In genomic region chr11:15765530-15765929, GRCh38 we compare ENCODE assay signal across 18 cellular contexts.
"Had no signal": no experiment of that assay in that cellular context is flagged by ENCODE, and none has a peak within 500 bp of the region (broad histone marks: within the 10 kb centered on the region; RNA-seq: fewer than 3 reads in every experiment).

No MANE protein-coding gene starts in this region.

- H3K4me1 Mint-ChIP-seq: activated naive CD8-positive, alpha-beta T cell treated with anti-CD3 and anti-CD28 coated beads for 36 hours; naive thymus-derived CD4-positive, alpha-beta T cell had no signal

- H3K27ac Mint-ChIP-seq: activated naive CD8-positive, alpha-beta T cell treated with anti-CD3 and anti-CD28 coated beads for 36 hours; activated T-helper 1 cell treated with anti-CD3 and anti-CD28 coated beads, Interleukin-12 subunit alpha, Interleukin-12 subunit beta, Interleukin-2, Interleukin-4 antibody, amounts not matched to agents 30 ng/mL and 10 ng/mL and 1 ng/mL, durations not matched to agents 14 hours and 24 hours and 36 hours; naive thymus-derived CD4-positive, alpha-beta T cell had no signal

- H2AFZ ChIP-seq: hepatocyte had no signal

- H3K4me1 ChIP-seq: tibial artery, uterus had no signal

- H3K27me3 ChIP-seq: hepatocyte, ovary, tibial artery, uterus had no signal

- H3K36me3 ChIP-seq: ovary, tibial artery, uterus had no signal

- H3K4me3 ChIP-seq: dorsolateral prefrontal cortex, hepatocyte, ovary, tibial artery, uterus had no signal

- H3K79me2 ChIP-seq: hepatocyte had no signal

- H3K9me3 Mint-ChIP-seq: activated naive CD8-positive, alpha-beta T cell treated with anti-CD3 and anti-CD28 coated beads for 36 hours; activated T-helper 1 cell treated with anti-CD3 and anti-CD28 coated beads, Interleukin-12 subunit alpha, Interleukin-12 subunit beta, Interleukin-2, Interleukin-4 antibody, amounts not matched to agents 30 ng/mL and 10 ng/mL and 1 ng/mL, durations not matched to agents 14 hours and 24 hours and 36 hours had no signal

- H3K27ac ChIP-seq: dorsolateral prefrontal cortex, epithelial cell of prostate, hepatocyte, ovary, tibial artery, uterus had no signal

- H3K36me3 Mint-ChIP-seq: activated naive CD8-positive, alpha-beta T cell treated with anti-CD3 and anti-CD28 coated beads for 36 hours had no signal

- ATAC-seq: naive thymus-derived CD4-positive, alpha-beta T cell had no signal

- H3K4me3 Mint-ChIP-seq: activated naive CD8-positive, alpha-beta T cell treated with anti-CD3 and anti-CD28 coated beads for 36 hours; activated T-helper 1 cell treated with anti-CD3 and anti-CD28 coated beads, Interleukin-12 subunit alpha, Interleukin-12 subunit beta, Interleukin-2, Interleukin-4 antibody, amounts not matched to agents 30 ng/mL and 10 ng/mL and 1 ng/mL, durations not matched to agents 14 hours and 24 hours and 36 hours; endodermal cell; naive thymus-derived CD4-positive, alpha-beta T cell had no signal

- DNase-seq: activated CD4-positive, CD25-positive, alpha-beta regulatory T cell treated with anti-CD3 and anti-CD28 coated beads, Interleukin-2, amount 50 U/mL, for 72 hours; activated gamma-delta T cell treated with Interleukin-2 at 50 U/mL for 16 hours; activated naive CD8-positive, alpha-beta T cell treated with anti-CD3 and anti-CD28 coated beads for 36 hours; amniotic stem cell; dorsolateral prefrontal cortex; foreskin fibroblast; naive thymus-derived CD4-positive, alpha-beta T cell; ovary; stimulated activated CD4-positive, alpha-beta T cell treated with anti-CD3 and anti-CD28 coated beads, Interleukin-2, amount 100 ng/mL, for 24 hours; stimulated activated naive CD4-positive, alpha-beta T cell treated with Interleukin-2 at 50 U/mL for 16 hours; SW 1271; T-helper 2 cell; tibial artery; uterus had no signal

- H3K9me3 ChIP-seq: ovary, tibial artery, uterus had no signal

- H3K4me2 ChIP-seq: hepatocyte had no signal
